Comparison of ENCODE assay signal across 1 cellular context in the genomic region with DNA sequence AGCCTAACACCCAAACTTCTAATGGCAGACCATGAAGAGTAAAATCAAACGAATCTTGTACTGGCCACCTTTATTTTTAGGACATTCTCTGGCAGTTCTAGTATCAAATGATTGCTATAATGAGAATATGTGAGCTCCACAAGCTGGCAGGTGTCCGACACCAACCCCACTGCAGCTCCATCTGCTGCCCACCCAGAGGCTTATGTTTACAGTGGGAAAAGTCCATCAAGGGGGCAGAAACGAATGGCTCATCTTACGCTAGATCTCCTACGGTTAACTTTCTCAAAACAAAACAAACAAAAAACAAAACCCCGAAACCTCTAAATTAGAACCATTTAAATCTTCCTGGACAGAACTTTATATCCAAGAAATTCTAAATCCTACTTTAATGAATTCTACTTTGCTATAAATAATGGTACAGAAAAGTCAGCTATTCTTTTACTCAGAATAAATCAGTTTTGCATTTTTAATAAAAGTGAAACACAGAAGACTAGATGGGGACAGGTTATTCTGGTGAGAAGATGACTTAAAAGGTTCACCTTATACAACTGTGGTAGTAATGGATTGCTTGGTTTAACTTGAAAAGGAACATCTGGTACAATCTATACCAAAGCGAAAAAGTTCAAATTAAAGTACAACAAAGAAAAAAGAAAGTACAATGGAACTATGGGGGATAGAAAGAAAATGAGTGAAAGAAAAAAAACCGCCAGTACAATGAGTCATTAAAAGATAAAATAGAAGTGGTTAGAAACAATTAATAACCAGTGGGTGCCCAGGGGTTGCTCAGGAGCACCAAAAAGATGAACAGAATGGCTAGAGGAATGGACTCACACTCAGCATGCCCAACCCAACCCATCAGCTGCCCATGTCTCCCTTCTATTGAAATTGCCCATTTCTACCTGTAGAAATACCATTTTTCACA.
TF ChIP-seq lines count a peak whose summit lies in the region.

No MANE protein-coding gene starts in this region.

TF ChIP-seq in A549, 52 proteins besides CTCF, POLR2A, EP300 and RAD21 (continued from another document):
- TF ChIP-seq, protein P1, sequence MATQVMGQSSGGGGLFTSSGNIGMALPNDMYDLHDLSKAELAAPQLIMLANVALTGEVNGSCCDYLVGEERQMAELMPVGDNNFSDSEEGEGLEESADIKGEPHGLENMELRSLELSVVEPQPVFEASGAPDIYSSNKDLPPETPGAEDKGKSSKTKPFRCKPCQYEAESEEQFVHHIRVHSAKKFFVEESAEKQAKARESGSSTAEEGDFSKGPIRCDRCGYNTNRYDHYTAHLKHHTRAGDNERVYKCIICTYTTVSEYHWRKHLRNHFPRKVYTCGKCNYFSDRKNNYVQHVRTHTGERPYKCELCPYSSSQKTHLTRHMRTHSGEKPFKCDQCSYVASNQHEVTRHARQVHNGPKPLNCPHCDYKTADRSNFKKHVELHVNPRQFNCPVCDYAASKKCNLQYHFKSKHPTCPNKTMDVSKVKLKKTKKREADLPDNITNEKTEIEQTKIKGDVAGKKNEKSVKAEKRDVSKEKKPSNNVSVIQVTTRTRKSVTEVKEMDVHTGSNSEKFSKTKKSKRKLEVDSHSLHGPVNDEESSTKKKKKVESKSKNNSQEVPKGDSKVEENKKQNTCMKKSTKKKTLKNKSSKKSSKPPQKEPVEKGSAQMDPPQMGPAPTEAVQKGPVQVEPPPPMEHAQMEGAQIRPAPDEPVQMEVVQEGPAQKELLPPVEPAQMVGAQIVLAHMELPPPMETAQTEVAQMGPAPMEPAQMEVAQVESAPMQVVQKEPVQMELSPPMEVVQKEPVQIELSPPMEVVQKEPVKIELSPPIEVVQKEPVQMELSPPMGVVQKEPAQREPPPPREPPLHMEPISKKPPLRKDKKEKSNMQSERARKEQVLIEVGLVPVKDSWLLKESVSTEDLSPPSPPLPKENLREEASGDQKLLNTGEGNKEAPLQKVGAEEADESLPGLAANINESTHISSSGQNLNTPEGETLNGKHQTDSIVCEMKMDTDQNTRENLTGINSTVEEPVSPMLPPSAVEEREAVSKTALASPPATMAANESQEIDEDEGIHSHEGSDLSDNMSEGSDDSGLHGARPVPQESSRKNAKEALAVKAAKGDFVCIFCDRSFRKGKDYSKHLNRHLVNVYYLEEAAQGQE (IDR thresholded peaks at IDR 0.05): no peak
- TF ChIP-seq, protein P2, sequence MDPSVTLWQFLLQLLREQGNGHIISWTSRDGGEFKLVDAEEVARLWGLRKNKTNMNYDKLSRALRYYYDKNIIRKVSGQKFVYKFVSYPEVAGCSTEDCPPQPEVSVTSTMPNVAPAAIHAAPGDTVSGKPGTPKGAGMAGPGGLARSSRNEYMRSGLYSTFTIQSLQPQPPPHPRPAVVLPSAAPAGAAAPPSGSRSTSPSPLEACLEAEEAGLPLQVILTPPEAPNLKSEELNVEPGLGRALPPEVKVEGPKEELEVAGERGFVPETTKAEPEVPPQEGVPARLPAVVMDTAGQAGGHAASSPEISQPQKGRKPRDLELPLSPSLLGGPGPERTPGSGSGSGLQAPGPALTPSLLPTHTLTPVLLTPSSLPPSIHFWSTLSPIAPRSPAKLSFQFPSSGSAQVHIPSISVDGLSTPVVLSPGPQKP (IDR thresholded peaks at IDR 0.05; ENCODE audit: low read depth, low read length): no peak
- TF ChIP-seq HEYL (CRISPR knock-in tag; IDR thresholded peaks at IDR 0.05) (no peak), ZSCAN20 (CRISPR knock-in tag; IDR thresholded peaks at IDR 0.05) (no peak), SREBF2 (IDR thresholded peaks at IDR 0.05) (no peak), HDAC2 (IDR thresholded peaks at IDR 0.05) (no peak)
- TF ChIP-seq, protein P3, sequence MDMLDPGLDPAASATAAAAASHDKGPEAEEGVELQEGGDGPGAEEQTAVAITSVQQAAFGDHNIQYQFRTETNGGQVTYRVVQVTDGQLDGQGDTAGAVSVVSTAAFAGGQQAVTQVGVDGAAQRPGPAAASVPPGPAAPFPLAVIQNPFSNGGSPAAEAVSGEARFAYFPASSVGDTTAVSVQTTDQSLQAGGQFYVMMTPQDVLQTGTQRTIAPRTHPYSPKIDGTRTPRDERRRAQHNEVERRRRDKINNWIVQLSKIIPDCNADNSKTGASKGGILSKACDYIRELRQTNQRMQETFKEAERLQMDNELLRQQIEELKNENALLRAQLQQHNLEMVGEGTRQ (IDR thresholded peaks at IDR 0.05): no peak
